ENCODE assay signal across 1 cellular context in genomic region chr12:52543985-52544888, GRCh38.
TF ChIP-seq lines count a peak whose summit lies in the region.

No MANE protein-coding gene starts in this region.

TF ChIP-seq in GM23338, 12 proteins besides CTCF, POLR2A, EP300 and RAD21 (continued from another document):
- TF ChIP-seq ZNF462 (CRISPR knock-in tag; IDR thresholded peaks at IDR 0.05) (no peak), ZNF331 (CRISPR knock-in tag; IDR thresholded peaks at IDR 0.05; ENCODE audit: low read depth) (no peak), CREB1 (CRISPR knock-in tag; IDR thresholded peaks at IDR 0.05; ENCODE audit: low read depth) (no peak), EZH2 (IDR thresholded peaks at IDR 0.05; ENCODE audit: low read depth, unreplicated experiment) (no peak), STAT1 (IDR thresholded peaks at IDR 0.05; ENCODE audit: unreplicated experiment) (no peak), ETS1 (IDR thresholded peaks at IDR 0.05) (no peak), EZH2phosphoT487 (IDR thresholded peaks at IDR 0.05; ENCODE audit: unreplicated experiment) (no peak), NANOG (IDR thresholded peaks at IDR 0.05; ENCODE audit: borderline replicate concordance) (no peak), ZNF114 (CRISPR knock-in tag; IDR thresholded peaks at IDR 0.05) (no peak), POLR2AphosphoS5 (IDR thresholded peaks at IDR 0.05; ENCODE audit: low read depth) (no peak), JUNB (IDR thresholded peaks at IDR 0.05; ENCODE audit: unreplicated experiment) (no peak)
